In the genomic region with DNA sequence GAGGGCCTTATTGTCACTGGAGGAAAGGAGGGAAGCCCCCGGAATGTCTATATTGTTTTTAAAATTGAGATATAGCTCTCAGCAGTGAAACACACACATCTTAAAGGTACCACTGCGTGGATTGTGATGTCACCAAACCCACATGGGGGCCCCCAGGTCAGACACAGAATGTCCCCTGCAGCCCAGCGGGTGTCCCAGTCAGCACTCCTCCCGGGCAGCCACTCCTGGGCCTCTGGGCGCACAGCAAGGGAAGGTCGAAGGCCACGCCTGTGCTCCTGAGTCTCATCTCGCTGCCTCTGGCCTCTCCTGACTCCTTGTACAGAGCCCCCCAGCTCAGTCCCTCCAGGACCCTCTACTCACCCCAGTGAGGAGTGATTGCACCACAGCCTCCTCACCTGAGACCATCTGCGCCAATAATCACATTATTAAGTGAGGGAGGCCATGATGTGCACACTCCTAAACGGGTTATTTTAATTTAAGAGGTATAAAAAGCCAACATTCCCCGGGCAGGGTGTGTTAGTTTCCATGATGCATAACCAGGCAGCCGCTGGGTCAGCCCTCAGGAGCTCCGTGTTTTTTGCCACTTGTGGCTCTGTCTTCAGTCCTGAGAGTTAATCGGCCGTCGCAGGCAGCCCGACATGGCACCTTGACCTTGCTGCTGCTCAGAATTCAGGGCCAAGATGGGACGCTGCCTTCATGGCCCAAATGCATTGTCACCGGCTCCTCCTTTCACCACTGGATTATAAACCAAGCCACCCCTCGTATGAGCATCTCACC, we compare ENCODE assay signal across 1 cellular context.
TF ChIP-seq lines count a peak whose summit lies in the region.

No MANE protein-coding gene starts in this region.

TF ChIP-seq in H1, 55 proteins besides CTCF, POLR2A, EP300 and RAD21:
- TF ChIP-seq EZH2 (IDR thresholded peaks at IDR 0.05; ENCODE audit: low read depth, low read length, severe bottlenecking) (no peak), NRF1 (IDR thresholded peaks at IDR 0.05; ENCODE audit: low read depth, low read length) (no peak), TCF12 (IDR thresholded peaks at IDR 0.05; ENCODE audit: low read depth, low read length) (no peak), CHD2 (IDR thresholded peaks at IDR 0.05; ENCODE audit: low read length) (no peak), USF2 (IDR thresholded peaks at IDR 0.05; ENCODE audit: low read length) (no peak), KDM1A (IDR thresholded peaks at IDR 0.05; ENCODE audit: borderline replicate concordance, low read length) (no peak), SP1 (IDR thresholded peaks at IDR 0.05; ENCODE audit: low read depth, low read length) (no peak), ATF2 (IDR thresholded peaks at IDR 0.05; ENCODE audit: low read length) (no peak), CEBPB (IDR thresholded peaks at IDR 0.05; ENCODE audit: low read depth, low read length) (no peak), JUN (IDR thresholded peaks at IDR 0.05; ENCODE audit: low read depth, low read length) (no peak), HDAC2 (IDR thresholded peaks at IDR 0.05; ENCODE audit: borderline replicate concordance in 1 of 2, low read depth in 2 of 2, low read length in 2 of 2) (no peak), PHF8 (conservative IDR thresholded peaks at IDR 0.05; ENCODE audit: low read depth, low read length) (no peak), POU5F1 (IDR thresholded peaks at IDR 0.05; ENCODE audit: low read depth, low read length) (no peak), SIRT6 (IDR thresholded peaks at IDR 0.05; ENCODE audit: low read length) (no peak), TBP (IDR thresholded peaks at IDR 0.05; ENCODE audit: low read depth, low read length) (no peak), SUZ12 (IDR thresholded peaks at IDR 0.05; ENCODE audit: low read length) (no peak)
- TF ChIP-seq, protein P1, sequence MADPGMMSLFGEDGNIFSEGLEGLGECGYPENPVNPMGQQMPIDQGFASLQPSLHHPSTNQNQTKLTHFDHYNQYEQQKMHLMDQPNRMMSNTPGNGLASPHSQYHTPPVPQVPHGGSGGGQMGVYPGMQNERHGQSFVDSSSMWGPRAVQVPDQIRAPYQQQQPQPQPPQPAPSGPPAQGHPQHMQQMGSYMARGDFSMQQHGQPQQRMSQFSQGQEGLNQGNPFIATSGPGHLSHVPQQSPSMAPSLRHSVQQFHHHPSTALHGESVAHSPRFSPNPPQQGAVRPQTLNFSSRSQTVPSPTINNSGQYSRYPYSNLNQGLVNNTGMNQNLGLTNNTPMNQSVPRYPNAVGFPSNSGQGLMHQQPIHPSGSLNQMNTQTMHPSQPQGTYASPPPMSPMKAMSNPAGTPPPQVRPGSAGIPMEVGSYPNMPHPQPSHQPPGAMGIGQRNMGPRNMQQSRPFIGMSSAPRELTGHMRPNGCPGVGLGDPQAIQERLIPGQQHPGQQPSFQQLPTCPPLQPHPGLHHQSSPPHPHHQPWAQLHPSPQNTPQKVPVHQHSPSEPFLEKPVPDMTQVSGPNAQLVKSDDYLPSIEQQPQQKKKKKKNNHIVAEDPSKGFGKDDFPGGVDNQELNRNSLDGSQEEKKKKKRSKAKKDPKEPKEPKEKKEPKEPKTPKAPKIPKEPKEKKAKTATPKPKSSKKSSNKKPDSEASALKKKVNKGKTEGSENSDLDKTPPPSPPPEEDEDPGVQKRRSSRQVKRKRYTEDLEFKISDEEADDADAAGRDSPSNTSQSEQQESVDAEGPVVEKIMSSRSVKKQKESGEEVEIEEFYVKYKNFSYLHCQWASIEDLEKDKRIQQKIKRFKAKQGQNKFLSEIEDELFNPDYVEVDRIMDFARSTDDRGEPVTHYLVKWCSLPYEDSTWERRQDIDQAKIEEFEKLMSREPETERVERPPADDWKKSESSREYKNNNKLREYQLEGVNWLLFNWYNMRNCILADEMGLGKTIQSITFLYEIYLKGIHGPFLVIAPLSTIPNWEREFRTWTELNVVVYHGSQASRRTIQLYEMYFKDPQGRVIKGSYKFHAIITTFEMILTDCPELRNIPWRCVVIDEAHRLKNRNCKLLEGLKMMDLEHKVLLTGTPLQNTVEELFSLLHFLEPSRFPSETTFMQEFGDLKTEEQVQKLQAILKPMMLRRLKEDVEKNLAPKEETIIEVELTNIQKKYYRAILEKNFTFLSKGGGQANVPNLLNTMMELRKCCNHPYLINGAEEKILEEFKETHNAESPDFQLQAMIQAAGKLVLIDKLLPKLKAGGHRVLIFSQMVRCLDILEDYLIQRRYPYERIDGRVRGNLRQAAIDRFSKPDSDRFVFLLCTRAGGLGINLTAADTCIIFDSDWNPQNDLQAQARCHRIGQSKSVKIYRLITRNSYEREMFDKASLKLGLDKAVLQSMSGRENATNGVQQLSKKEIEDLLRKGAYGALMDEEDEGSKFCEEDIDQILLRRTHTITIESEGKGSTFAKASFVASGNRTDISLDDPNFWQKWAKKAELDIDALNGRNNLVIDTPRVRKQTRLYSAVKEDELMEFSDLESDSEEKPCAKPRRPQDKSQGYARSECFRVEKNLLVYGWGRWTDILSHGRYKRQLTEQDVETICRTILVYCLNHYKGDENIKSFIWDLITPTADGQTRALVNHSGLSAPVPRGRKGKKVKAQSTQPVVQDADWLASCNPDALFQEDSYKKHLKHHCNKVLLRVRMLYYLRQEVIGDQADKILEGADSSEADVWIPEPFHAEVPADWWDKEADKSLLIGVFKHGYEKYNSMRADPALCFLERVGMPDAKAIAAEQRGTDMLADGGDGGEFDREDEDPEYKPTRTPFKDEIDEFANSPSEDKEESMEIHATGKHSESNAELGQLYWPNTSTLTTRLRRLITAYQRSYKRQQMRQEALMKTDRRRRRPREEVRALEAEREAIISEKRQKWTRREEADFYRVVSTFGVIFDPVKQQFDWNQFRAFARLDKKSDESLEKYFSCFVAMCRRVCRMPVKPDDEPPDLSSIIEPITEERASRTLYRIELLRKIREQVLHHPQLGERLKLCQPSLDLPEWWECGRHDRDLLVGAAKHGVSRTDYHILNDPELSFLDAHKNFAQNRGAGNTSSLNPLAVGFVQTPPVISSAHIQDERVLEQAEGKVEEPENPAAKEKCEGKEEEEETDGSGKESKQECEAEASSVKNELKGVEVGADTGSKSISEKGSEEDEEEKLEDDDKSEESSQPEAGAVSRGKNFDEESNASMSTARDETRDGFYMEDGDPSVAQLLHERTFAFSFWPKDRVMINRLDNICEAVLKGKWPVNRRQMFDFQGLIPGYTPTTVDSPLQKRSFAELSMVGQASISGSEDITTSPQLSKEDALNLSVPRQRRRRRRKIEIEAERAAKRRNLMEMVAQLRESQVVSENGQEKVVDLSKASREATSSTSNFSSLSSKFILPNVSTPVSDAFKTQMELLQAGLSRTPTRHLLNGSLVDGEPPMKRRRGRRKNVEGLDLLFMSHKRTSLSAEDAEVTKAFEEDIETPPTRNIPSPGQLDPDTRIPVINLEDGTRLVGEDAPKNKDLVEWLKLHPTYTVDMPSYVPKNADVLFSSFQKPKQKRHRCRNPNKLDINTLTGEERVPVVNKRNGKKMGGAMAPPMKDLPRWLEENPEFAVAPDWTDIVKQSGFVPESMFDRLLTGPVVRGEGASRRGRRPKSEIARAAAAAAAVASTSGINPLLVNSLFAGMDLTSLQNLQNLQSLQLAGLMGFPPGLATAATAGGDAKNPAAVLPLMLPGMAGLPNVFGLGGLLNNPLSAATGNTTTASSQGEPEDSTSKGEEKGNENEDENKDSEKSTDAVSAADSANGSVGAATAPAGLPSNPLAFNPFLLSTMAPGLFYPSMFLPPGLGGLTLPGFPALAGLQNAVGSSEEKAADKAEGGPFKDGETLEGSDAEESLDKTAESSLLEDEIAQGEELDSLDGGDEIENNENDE (IDR thresholded peaks at IDR 0.05; ENCODE audit: insufficient replicate concordance, low read length) = no peak
TF ChIP-seq in H1: peak in this region for 0.
